Comparison of ENCODE assay signal across 8 cellular contexts in the genomic region with DNA sequence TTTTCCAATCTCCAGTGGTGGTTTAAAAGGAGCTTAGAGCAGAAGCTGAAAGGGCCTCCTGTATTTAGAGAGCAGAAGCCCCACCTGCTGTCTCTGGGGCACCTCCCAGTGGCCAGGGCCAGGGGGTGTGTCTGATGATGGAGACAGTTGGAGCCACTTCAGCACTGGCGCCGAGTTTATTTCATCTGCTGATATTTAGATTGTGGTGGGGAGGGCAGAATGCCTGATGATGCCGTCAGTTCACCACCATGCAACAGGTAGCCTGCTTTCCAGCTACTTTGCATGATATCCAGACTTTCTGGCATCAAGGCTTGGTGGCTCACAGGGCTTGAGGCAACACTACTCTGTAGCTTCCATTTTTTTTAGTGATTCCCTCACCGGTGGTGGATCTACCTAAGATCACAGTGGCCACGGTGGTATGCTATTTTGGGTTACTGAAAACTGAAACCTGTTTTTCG.
DNase-seq lines count a peak whose midpoint lies in the region; ATAC-seq and TF ChIP-seq lines count a peak whose summit lies in the region.

No MANE protein-coding gene starts in this region.

- TF ChIP-seq CTCF in liver (IDR thresholded peaks at IDR 0.05; ENCODE audit: low read depth, low read length, missing input control), result peak; percentile 47
- no peak for TF ChIP-seq CTCF in stomach (IDR thresholded peaks at IDR 0.05)

- H3K9ac ChIP-seq in HUES64 (ENCODE audit: low read depth, low read length), result no peak overlapping the region
- H3K9ac ChIP-seq in liver (ENCODE audit: low read depth in 1 of 2, low read length in 2 of 2), result peak overlapping the region; percentile 81 to 85

- TF ChIP-seq POLR2A in stomach (IDR thresholded peaks at IDR 0.05), result no peak

- WGBS in HUES64, result 75% methylated on average over 6 of the region's 6 CpGs
- 21% methylated on average over 6 of the region's 6 CpGs for WGBS in liver
- 49 to 67% (median 52%) methylated on average over 6 of the region's 6 CpGs for WGBS in stomach, 5 donors

- H3K27me3 ChIP-seq in HUES64 (ENCODE audit: insufficient read depth, low read length) (no peaks in the 10 kb centered on the region), liver (ENCODE audit: control insufficient read depth in 4 of 4, insufficient read depth in 4 of 4, low read length in 3 of 4) (no peaks in the 10 kb centered on the region), stomach (no peaks in the 10 kb centered on the region)

- TF ChIP-seq RAD21 in liver (IDR thresholded peaks at IDR 0.05), result peak; percentile 74 to 76

- ATAC-seq in GM18861 (IDR thresholded peaks at IDR 0.05; ENCODE audit: unreplicated experiment), result no peak

- peak; percentile 37 for DNase-seq in Ammon's horn (ENCODE audit: low spot score)
- DNase-seq in RPMI7951 (ENCODE audit: low read depth), result peak; percentile 33
- peak; percentile 40 for DNase-seq in stomach
- no peak for DNase-seq in SKM-1 (lab: John Stamatoyannopoulos, UW; ENCODE audit: unreplicated experiment)

- intact Hi-C loops in stomach (cut with DNase I; ENCODE audit: low total_unique reads), result no loop called here

- H3K4me1 ChIP-seq in HUES64 (ENCODE audit: insufficient read depth, low read length) (peaks cover 35% of the 10 kb centered on the region), liver (ENCODE audit: control insufficient read depth in 4 of 4, insufficient read depth in 4 of 4, low read length in 3 of 4) (peaks cover 0 to 45% (median 18%) of the 10 kb centered on the region in 4 donors), stomach (peaks cover 0 to 12% (median 4%) of the 10 kb centered on the region in 4 donors)

- no peak overlapping the region for H3K4me3 ChIP-seq in HUES64 (ENCODE audit: low read length)
- H3K4me3 ChIP-seq in liver (ENCODE audit: low read depth in 1 of 3, low read length in 3 of 3), result peak overlapping the region in 2 of 3 donors; percentile 17 to 39
- no peak overlapping the region for H3K4me3 ChIP-seq in stomach

- H3K36me3 ChIP-seq in HUES64 (ENCODE audit: insufficient read depth, low read length) (no peaks in the 10 kb centered on the region), liver (ENCODE audit: control insufficient read depth in 4 of 4, insufficient read depth in 3 of 4, low read depth in 1 of 4, low read length in 3 of 4) (no peaks in the 10 kb centered on the region), stomach (no peaks in the 10 kb centered on the region)

- TF ChIP-seq EP300 in stomach (IDR thresholded peaks at IDR 0.05), result no peak

- no peaks in the 10 kb centered on the region for H3K9me3 ChIP-seq in HUES64 (ENCODE audit: insufficient read depth, low read depth, low read length)
- no peaks in the 10 kb centered on the region for H3K9me3 ChIP-seq in liver (ENCODE audit: control insufficient read depth in 4 of 4, low read length in 3 of 4)
- H3K9me3 ChIP-seq in stomach, result no peaks in the 10 kb centered on the region

- H3K27ac ChIP-seq in HUES64 (ENCODE audit: low read depth, low read length) (peak overlapping the region; percentile 58), cingulate gyrus (ENCODE audit: low read depth, low read length) (peak overlapping the region; percentile 6), liver (ENCODE audit: low read depth in 1 of 2, low read length in 2 of 2) (peak overlapping the region; percentile 89 to 90), stomach (peak overlapping the region in 1 of 5 donors; percentile 43)

TF ChIP-seq in liver, 16 proteins besides CTCF, POLR2A, EP300 and RAD21:
- TF ChIP-seq, protein P1, sequence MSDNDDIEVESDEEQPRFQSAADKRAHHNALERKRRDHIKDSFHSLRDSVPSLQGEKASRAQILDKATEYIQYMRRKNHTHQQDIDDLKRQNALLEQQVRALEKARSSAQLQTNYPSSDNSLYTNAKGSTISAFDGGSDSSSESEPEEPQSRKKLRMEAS (IDR thresholded peaks at IDR 0.05), result no peak
- TF ChIP-seq HNF4G (IDR thresholded peaks at IDR 0.05), result no peak
- TF ChIP-seq FOXA2 (IDR thresholded peaks at IDR 0.05), result no peak
- no peak for TF ChIP-seq HNF4A (conservative IDR thresholded peaks at IDR 0.05)
- peak; percentile 63 for TF ChIP-seq YY1 (IDR thresholded peaks at IDR 0.05)
- no peak for TF ChIP-seq FOXA1 (IDR thresholded peaks at IDR 0.05)
- no peak for TF ChIP-seq NR2F2 (IDR thresholded peaks at IDR 0.05)
- TF ChIP-seq, protein P2, sequence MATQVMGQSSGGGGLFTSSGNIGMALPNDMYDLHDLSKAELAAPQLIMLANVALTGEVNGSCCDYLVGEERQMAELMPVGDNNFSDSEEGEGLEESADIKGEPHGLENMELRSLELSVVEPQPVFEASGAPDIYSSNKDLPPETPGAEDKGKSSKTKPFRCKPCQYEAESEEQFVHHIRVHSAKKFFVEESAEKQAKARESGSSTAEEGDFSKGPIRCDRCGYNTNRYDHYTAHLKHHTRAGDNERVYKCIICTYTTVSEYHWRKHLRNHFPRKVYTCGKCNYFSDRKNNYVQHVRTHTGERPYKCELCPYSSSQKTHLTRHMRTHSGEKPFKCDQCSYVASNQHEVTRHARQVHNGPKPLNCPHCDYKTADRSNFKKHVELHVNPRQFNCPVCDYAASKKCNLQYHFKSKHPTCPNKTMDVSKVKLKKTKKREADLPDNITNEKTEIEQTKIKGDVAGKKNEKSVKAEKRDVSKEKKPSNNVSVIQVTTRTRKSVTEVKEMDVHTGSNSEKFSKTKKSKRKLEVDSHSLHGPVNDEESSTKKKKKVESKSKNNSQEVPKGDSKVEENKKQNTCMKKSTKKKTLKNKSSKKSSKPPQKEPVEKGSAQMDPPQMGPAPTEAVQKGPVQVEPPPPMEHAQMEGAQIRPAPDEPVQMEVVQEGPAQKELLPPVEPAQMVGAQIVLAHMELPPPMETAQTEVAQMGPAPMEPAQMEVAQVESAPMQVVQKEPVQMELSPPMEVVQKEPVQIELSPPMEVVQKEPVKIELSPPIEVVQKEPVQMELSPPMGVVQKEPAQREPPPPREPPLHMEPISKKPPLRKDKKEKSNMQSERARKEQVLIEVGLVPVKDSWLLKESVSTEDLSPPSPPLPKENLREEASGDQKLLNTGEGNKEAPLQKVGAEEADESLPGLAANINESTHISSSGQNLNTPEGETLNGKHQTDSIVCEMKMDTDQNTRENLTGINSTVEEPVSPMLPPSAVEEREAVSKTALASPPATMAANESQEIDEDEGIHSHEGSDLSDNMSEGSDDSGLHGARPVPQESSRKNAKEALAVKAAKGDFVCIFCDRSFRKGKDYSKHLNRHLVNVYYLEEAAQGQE (IDR thresholded peaks at IDR 0.05), result peak; percentile 58
- TF ChIP-seq, protein P3, sequence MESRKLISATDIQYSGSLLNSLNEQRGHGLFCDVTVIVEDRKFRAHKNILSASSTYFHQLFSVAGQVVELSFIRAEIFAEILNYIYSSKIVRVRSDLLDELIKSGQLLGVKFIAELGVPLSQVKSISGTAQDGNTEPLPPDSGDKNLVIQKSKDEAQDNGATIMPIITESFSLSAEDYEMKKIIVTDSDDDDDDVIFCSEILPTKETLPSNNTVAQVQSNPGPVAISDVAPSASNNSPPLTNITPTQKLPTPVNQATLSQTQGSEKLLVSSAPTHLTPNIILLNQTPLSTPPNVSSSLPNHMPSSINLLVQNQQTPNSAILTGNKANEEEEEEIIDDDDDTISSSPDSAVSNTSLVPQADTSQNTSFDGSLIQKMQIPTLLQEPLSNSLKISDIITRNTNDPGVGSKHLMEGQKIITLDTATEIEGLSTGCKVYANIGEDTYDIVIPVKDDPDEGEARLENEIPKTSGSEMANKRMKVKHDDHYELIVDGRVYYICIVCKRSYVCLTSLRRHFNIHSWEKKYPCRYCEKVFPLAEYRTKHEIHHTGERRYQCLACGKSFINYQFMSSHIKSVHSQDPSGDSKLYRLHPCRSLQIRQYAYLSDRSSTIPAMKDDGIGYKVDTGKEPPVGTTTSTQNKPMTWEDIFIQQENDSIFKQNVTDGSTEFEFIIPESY (IDR thresholded peaks at IDR 0.05), result no peak
- no peak for TF ChIP-seq EGR1 (IDR thresholded peaks at IDR 0.05; ENCODE audit: low read depth in 2 of 2)
- TF ChIP-seq TAF1 (conservative IDR thresholded peaks at IDR 0.05), result no peak
- no peak for TF ChIP-seq GABPA (IDR thresholded peaks at IDR 0.05 in 1 of 2, conservative IDR thresholded peaks at IDR 0.05 in 1 of 2)
- TF ChIP-seq, protein P4, sequence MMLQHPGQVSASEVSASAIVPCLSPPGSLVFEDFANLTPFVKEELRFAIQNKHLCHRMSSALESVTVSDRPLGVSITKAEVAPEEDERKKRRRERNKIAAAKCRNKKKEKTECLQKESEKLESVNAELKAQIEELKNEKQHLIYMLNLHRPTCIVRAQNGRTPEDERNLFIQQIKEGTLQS (IDR thresholded peaks at IDR 0.05), result peak; percentile 15
- TF ChIP-seq SP1 (IDR thresholded peaks at IDR 0.05), result peak; percentile 60
- TF ChIP-seq RXRA (IDR thresholded peaks at IDR 0.05), result peak; percentile 21 to 46
- peak in 1 of 2 donors; percentile 37 for TF ChIP-seq JUND (IDR thresholded peaks at IDR 0.05)
TF ChIP-seq in liver: peak in this region for 6.

Comparison
In these comparisons a context has a peak if more than half of its experiments do, and no peak if none do; other contexts are left out.
1. H3K4me3 ChIP-seq: peak in liver (2 of 3); none in HUES64 (single experiment) and stomach (0 of 4).